In the genomic region with DNA sequence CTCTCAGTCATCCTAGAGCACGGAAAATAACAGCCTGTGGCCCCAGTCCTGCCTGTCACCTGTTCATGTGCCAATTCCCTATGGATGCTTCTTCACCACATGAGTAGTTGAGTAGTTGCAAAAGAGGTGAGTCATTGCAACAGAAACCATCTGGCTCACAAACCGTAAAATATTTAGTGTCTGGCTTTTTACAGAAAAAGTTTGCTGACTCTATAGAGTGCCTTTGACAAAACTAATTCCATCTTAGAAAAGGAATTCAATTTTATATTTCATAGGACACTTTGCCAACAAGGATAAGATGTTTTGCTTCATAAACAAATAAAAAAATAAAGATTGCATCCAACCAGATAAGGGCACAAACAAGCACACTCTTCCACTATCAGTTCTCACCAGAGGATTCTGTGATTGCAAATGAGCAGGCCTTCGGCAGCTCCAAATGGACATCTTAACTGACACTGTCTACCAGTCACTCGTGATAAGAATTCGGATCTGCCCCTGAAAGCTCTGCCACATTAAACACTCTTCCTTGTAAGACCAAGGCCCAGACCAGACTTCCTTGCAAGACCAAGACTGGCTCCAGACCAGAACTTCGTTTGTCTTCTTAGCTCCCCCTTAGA, we compare ENCODE assay signal across 1 cellular context.
TF ChIP-seq lines count a peak whose summit lies in the region.

No MANE protein-coding gene starts in this region.

TF ChIP-seq in IMR-90, 13 proteins besides CTCF, POLR2A, EP300 and RAD21 (continued from another document):
- TF ChIP-seq, protein P1, sequence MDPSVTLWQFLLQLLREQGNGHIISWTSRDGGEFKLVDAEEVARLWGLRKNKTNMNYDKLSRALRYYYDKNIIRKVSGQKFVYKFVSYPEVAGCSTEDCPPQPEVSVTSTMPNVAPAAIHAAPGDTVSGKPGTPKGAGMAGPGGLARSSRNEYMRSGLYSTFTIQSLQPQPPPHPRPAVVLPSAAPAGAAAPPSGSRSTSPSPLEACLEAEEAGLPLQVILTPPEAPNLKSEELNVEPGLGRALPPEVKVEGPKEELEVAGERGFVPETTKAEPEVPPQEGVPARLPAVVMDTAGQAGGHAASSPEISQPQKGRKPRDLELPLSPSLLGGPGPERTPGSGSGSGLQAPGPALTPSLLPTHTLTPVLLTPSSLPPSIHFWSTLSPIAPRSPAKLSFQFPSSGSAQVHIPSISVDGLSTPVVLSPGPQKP (IDR thresholded peaks at IDR 0.05; ENCODE audit: borderline replicate concordance, low read depth, low read length), result no peak
- TF ChIP-seq, protein P2, sequence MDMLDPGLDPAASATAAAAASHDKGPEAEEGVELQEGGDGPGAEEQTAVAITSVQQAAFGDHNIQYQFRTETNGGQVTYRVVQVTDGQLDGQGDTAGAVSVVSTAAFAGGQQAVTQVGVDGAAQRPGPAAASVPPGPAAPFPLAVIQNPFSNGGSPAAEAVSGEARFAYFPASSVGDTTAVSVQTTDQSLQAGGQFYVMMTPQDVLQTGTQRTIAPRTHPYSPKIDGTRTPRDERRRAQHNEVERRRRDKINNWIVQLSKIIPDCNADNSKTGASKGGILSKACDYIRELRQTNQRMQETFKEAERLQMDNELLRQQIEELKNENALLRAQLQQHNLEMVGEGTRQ (IDR thresholded peaks at IDR 0.05; ENCODE audit: low read depth, low read length), result peak; percentile 62; the same call in 1 of the 2 replicates
- TF ChIP-seq FOS (IDR thresholded peaks at IDR 0.05; ENCODE audit: low read depth, low read length) (peak; percentile 94), CEBPB (IDR thresholded peaks at IDR 0.05; ENCODE audit: low read depth, low read length) (peak; percentile 98)
